ENCODE assay signal across 20 cellular contexts in genomic region chr14:37047226-37047625, GRCh38.
"Had no signal": no experiment of that assay in that cellular context is flagged by ENCODE, and none has a peak within 500 bp of the region (broad histone marks: within the 10 kb centered on the region; RNA-seq: fewer than 3 reads in every experiment).

No MANE protein-coding gene starts in this region.

- H3K4me3 Mint-ChIP-seq: mesothelial cell of epicardium, natural killer cell, neural progenitor cell had no signal

- H3K36me3 Mint-ChIP-seq: mesothelial cell of epicardium, natural killer cell, neural progenitor cell had no signal

- H3K27ac ChIP-seq: colonic mucosa, gastrocnemius medialis, heart right ventricle, neural progenitor cell, ovary, stomach had no signal

- H3K4me1 ChIP-seq: colonic mucosa, gastrocnemius medialis, heart right ventricle, neural progenitor cell had no signal

- H3K4me2 ChIP-seq: neural progenitor cell had no signal

- H3K4me1 Mint-ChIP-seq: natural killer cell, neural progenitor cell had no signal

- H3K9me3 Mint-ChIP-seq: mesothelial cell of epicardium, neural progenitor cell had no signal

- H3K27ac Mint-ChIP-seq: mesothelial cell of epicardium, natural killer cell, neural progenitor cell had no signal

- ATAC-seq: esophagus mucosa, gastrocnemius medialis, heart right ventricle, left lobe of liver, natural killer cell, right cardiac atrium had no signal

- FAIRE-seq: islet of Langerhans, small intestine had no signal

- H3K9me3 ChIP-seq: colonic mucosa, gastrocnemius medialis, heart right ventricle, ovary, stomach had no signal

- H3K36me3 ChIP-seq: colonic mucosa, gastrocnemius medialis, heart right ventricle, neural progenitor cell, ovary, stomach had no signal

- H2AFZ ChIP-seq: neural progenitor cell had no signal

- H3K4me3 ChIP-seq: colonic mucosa, gastrocnemius medialis, heart right ventricle, neural progenitor cell, ovary, stomach had no signal

- DNase-seq: colonic mucosa; effector CD4-positive, alpha-beta T cell; gastrocnemius medialis; heart right ventricle; hypothalamus; natural killer cell; nucleus accumbens; ovary; right cardiac atrium; stimulated activated CD4-positive, alpha-beta T cell treated with anti-CD3 and anti-CD28 coated beads, Interleukin-12 subunit alpha, Interleukin-12 subunit beta, amount 100 ng/mL, for 4 hours; stimulated activated naive CD4-positive, alpha-beta T cell; stomach; substantia nigra; trophoblast cell had no signal

- H3K27me3 ChIP-seq: colonic mucosa, gastrocnemius medialis, neural progenitor cell, ovary, stomach had no signal

- H3K9ac ChIP-seq: neural progenitor cell had no signal
